In genomic region chr5:134245101-134245604, GRCh38 we compare ENCODE assay signal across 9 cellular contexts. TPM values are rescaled to one million over a fixed set of nuclear protein-coding genes. Genes with fewer than 3 reads are reported as not detected.
A peak's percentile ranks its signal among the peaks of the same experiment; 100 is the strongest.
DNase-seq lines count a peak whose midpoint lies in the region; ATAC-seq and TF ChIP-seq lines count a peak whose summit lies in the region.
"Had no signal": no experiment of that assay in that cellular context is flagged by ENCODE, and none has a peak within 500 bp of the region (broad histone marks: within the 10 kb centered on the region; RNA-seq: fewer than 3 reads in every experiment).

No MANE protein-coding gene starts in this region.

- peak overlapping the region; percentile 95 for H3K27ac ChIP-seq in AG04450 (ENCODE audit: low read depth, low read length)
- H3K27ac ChIP-seq in esophagus muscularis mucosa (replicated peaks in 1 of 4): peak overlapping the region in 2 of 4 donors; percentile 38 to 43

- DNase-seq in AG04450 (ENCODE audit: low read depth, low spot score) (peak; percentile 67), NCI-H69 (lab: John Stamatoyannopoulos, UW) (peak; percentile 67), ecto neural progenitor cell (ENCODE audit: low spot score) (peak; percentile 52), middle frontal gyrus (ENCODE audit: extremely low spot score, low spot score) (peak; percentile 33), esophagus muscularis mucosa (ENCODE audit: extremely low spot score) (no peak), germinal center (ENCODE audit: low spot score) (no peak), dedifferentiated amniotic fluid mesenchymal stem cell (ENCODE audit: extremely low spot score) (no peak)
- DNase-seq: activated CD8-positive, alpha-beta memory T cell treated with anti-CD3 and anti-CD28 coated beads, Interleukin-2, amount 50 U/mL, for 4 hours had no signal

- intact Hi-C loops in esophagus muscularis mucosa (cut with DNase I): no loop called here

- CTCF ChIA-PET in AG04450 (lab: Charles Lee): interaction anchor here (0.6 to 1.5 kb wide), 4 partner anchors 19 to 341 kb away, joined by 3 to 7 read pairs (median 3); partner anchors contain the start of gene PPP2CA

- H3K4me1 ChIP-seq in esophagus muscularis mucosa: peaks cover 17 to 26% (median 21%) of the 10 kb centered on the region in 4 donors

- WGBS in esophagus muscularis mucosa: 34% methylated on average over 8 of the region's 8 CpGs

- no peak for ATAC-seq in HG03442 (IDR thresholded peaks at IDR 0.05; ENCODE audit: unreplicated experiment)

- H3K4me3 ChIP-seq in AG04450 (ENCODE audit: low read depth, low read length) (peak overlapping the region; percentile 47), esophagus muscularis mucosa (no peak overlapping the region)

- TF ChIP-seq EP300 in esophagus muscularis mucosa (IDR thresholded peaks at IDR 0.05): no peak

- TF ChIP-seq POLR2A in esophagus muscularis mucosa (IDR thresholded peaks at IDR 0.05; ENCODE audit: low read depth): no peak

- H3K9me3 ChIP-seq in AG04450 (ENCODE audit: control insufficient read depth, insufficient read depth, low read length) (no peaks in the 10 kb centered on the region; the same call in 1 of the 2 replicates), esophagus muscularis mucosa (no peaks in the 10 kb centered on the region)

- H3K27me3 ChIP-seq in AG04450 (ENCODE audit: control insufficient read depth, insufficient read depth, low read length) (no peaks in the 10 kb centered on the region), esophagus muscularis mucosa (no peaks in the 10 kb centered on the region)

- no peaks in the 10 kb centered on the region for H3K36me3 ChIP-seq in esophagus muscularis mucosa

- POLR2A ChIA-PET in AG04450 (lab: Yijun Ruan, JAX): interaction anchor here (1.0 to 1.7 kb wide), 5 partner anchors 10 to 68 kb away, joined by 4 to 17 read pairs (median 6); partner anchors contain the start of genes PPP2CA and SKP1

- TF ChIP-seq CTCF in AG04450 (IDR thresholded peaks at IDR 0.05; ENCODE audit: low read depth, low read length) (no peak), esophagus muscularis mucosa (IDR thresholded peaks at IDR 0.05) (no peak)

RNA-seq across cellular contexts. Expression of gene PPP2CA, which starts 19.3 kb away (rescaled TPM):
- polyA plus RNA-seq in AG04450 (2011; rRNA removed): 175 and 252 TPM in 2 replicates
- polyA minus RNA-seq in AG04450 (2011; rRNA and poly(A)+ RNA removed): 49.5 and 107 TPM in 2 replicates
- 100 to 1,000 TPM in 2 of 4 donors, 10 to 100 TPM in 2; 89.0 to 142 (median 115) TPM for total RNA-seq in esophagus muscularis mucosa

Comparison
In these comparisons a context has a peak if more than half of its experiments do, and no peak if none do; other contexts are left out.
1. DNase-seq: peak in AG04450 (single experiment), NCI-H69 (single experiment), ecto neural progenitor cell (single experiment) and middle frontal gyrus (single experiment); none in esophagus muscularis mucosa (single experiment), germinal center (single experiment) and dedifferentiated amniotic fluid mesenchymal stem cell (single experiment).